Comparison of ENCODE assay signal across 14 cellular contexts in genomic region chr5:170280090-170280493, GRCh38. TPM values are rescaled to one million over a fixed set of nuclear protein-coding genes. Genes with fewer than 3 reads are reported as not detected.
DNase-seq lines count a peak whose midpoint lies in the region; ATAC-seq and TF ChIP-seq lines count a peak whose summit lies in the region.
"Had no signal": no experiment of that assay in that cellular context is flagged by ENCODE, and none has a peak within 500 bp of the region (broad histone marks: within the 10 kb centered on the region; RNA-seq: fewer than 3 reads in every experiment).

No MANE protein-coding gene starts in this region.

- H3K14ac ChIP-seq in mesenchymal stem cell (ENCODE audit: low read length in 2 of 2) = no peak overlapping the region

- H3K27me3 Mint-ChIP-seq in activated naive CD4-positive, alpha-beta T cell treated with anti-CD3 and anti-CD28 coated beads, Interleukin-2, amount 10 ng/mL, durations not matched to agents 7 days and 5 days = no peaks in the 10 kb centered on the region
- H3K27me3 Mint-ChIP-seq in activated naive CD8-positive, alpha-beta T cell = no peaks in the 10 kb centered on the region

- no peak overlapping the region for H2AFZ ChIP-seq in mesenchymal stem cell (ENCODE audit: low read depth, low read length)

- H2BK5ac ChIP-seq in mesenchymal stem cell (ENCODE audit: low read depth, low read length, poor library complexity, severe bottlenecking) = no peak overlapping the region

- H3K36me3 Mint-ChIP-seq in activated naive CD4-positive, alpha-beta T cell treated with anti-CD3 and anti-CD28 coated beads, Interleukin-2, amount 10 ng/mL, durations not matched to agents 7 days and 5 days = peaks cover 83% of the 10 kb centered on the region
- H3K36me3 Mint-ChIP-seq in activated naive CD8-positive, alpha-beta T cell = peaks cover 23% of the 10 kb centered on the region

- TF ChIP-seq POLR2A in upper lobe of left lung (IDR thresholded peaks at IDR 0.05) = no peak

- H3K4me1 ChIP-seq in mesenchymal stem cell (ENCODE audit: control insufficient read depth, insufficient read depth, low read depth, low read length) (peaks cover 3% of the 10 kb centered on the region), upper lobe of left lung (peaks cover 33 to 61% (median 51%) of the 10 kb centered on the region in 4 donors)

- H3K18ac ChIP-seq in mesenchymal stem cell (ENCODE audit: low read depth in 1 of 2, low read length in 2 of 2) = no peak overlapping the region

- no peak overlapping the region for H3K27ac ChIP-seq in mesenchymal stem cell (ENCODE audit: low read length, poor library complexity, severe bottlenecking)
- peak overlapping the region; percentile 59 to 77 (median 72) for H3K27ac ChIP-seq in upper lobe of left lung

- peaks cover 98% of the 10 kb centered on the region for H3K4me1 Mint-ChIP-seq in activated naive CD4-positive, alpha-beta T cell treated with anti-CD3 and anti-CD28 coated beads, Interleukin-2, amount 10 ng/mL, durations not matched to agents 7 days and 5 days
- peaks cover 93% of the 10 kb centered on the region for H3K4me1 Mint-ChIP-seq in activated naive CD8-positive, alpha-beta T cell (ENCODE audit: low read depth)

- H3K27me3 ChIP-seq in mesenchymal stem cell (ENCODE audit: control insufficient read depth in 1 of 2, insufficient read depth in 1 of 2, low read length in 2 of 2) (peaks cover 20 to 21% of the 10 kb centered on the region in 2 experiments), upper lobe of left lung (no peaks in the 10 kb centered on the region)

- no peak overlapping the region for H4K8ac ChIP-seq in mesenchymal stem cell (ENCODE audit: low read length)

- H4K91ac ChIP-seq in mesenchymal stem cell (ENCODE audit: low read length) = no peak overlapping the region

- no peak overlapping the region for H2BK12ac ChIP-seq in mesenchymal stem cell (ENCODE audit: low read length in 2 of 2)

- H2BK120ac ChIP-seq in mesenchymal stem cell (ENCODE audit: low read depth, low read length) = no peak overlapping the region

- no peak for DNase-seq in activated naive CD4-positive, alpha-beta T cell treated with anti-CD3 and anti-CD28 coated beads, Interleukin-2, amount 10 ng/mL, durations not matched to agents 7 days and 5 days
- DNase-seq in activated naive CD4-positive, alpha-beta T cell treated with anti-CD3 and anti-CD28 coated beads, Interleukin-2, amount 50 U/mL, for 16 hours = no peak
- DNase-seq in mesenchymal stem cell (no peak), upper lobe of left lung (no peak), NOMO-1 treated with DMSO at 0.1 percent for 48 hours (lab: John Stamatoyannopoulos, UW; ENCODE audit: unreplicated experiment) (no peak), NOMO-1 treated with dmso at 0.1 percent for 144 hours (lab: John Stamatoyannopoulos, UW; ENCODE audit: unreplicated experiment) (no peak)
- DNase-seq: activated CD4-positive, CD25-positive, alpha-beta regulatory T cell treated with anti-CD3 and anti-CD28 coated beads, Interleukin-2, amount 50 U/mL, for 72 hours; MG63; NCI-H524; posterior cingulate gyrus; SIG-M5 had no signal

- peak overlapping the region; percentile 18 for H2BK15ac ChIP-seq in mesenchymal stem cell (ENCODE audit: low read depth, poor library complexity, severe bottlenecking)

- no peaks in the 10 kb centered on the region for H3K79me1 ChIP-seq in mesenchymal stem cell (replicated peaks; ENCODE audit: low read length, poor library complexity, severe bottlenecking)

- H3K9me3 Mint-ChIP-seq in activated naive CD4-positive, alpha-beta T cell treated with anti-CD3 and anti-CD28 coated beads, Interleukin-2, amount 10 ng/mL, durations not matched to agents 7 days and 5 days = peaks cover 2% of the 10 kb centered on the region
- H3K9me3 Mint-ChIP-seq in activated naive CD8-positive, alpha-beta T cell (ENCODE audit: low read depth) = no peaks in the 10 kb centered on the region

- TF ChIP-seq EP300 in upper lobe of left lung (IDR thresholded peaks at IDR 0.05) = no peak

- WGBS in mesenchymal stem cell = 36% methylated on average over 6 of the region's 6 CpGs
- WGBS in upper lobe of left lung, 2 donors = 63 to 65% methylated on average over 6 of the region's 6 CpGs

- H3K4ac ChIP-seq in mesenchymal stem cell (ENCODE audit: low read depth in 1 of 2, low read length in 2 of 2) = no peak overlapping the region

- peak overlapping the region; percentile 97 for H3K27ac Mint-ChIP-seq in activated naive CD4-positive, alpha-beta T cell treated with anti-CD3 and anti-CD28 coated beads, Interleukin-2, amount 10 ng/mL, durations not matched to agents 7 days and 5 days
- peak overlapping the region; percentile 96 for H3K27ac Mint-ChIP-seq in activated naive CD8-positive, alpha-beta T cell

- H2AK5ac ChIP-seq in mesenchymal stem cell (ENCODE audit: low read length, severe bottlenecking) = no peak overlapping the region

- peak overlapping the region; percentile 66 for H3K4me3 Mint-ChIP-seq in activated naive CD4-positive, alpha-beta T cell treated with anti-CD3 and anti-CD28 coated beads, Interleukin-2, amount 10 ng/mL, durations not matched to agents 7 days and 5 days
- peak overlapping the region; percentile 83 for H3K4me3 Mint-ChIP-seq in activated naive CD8-positive, alpha-beta T cell

- peaks cover 16% of the 10 kb centered on the region for H3K9me3 ChIP-seq in mesenchymal stem cell (ENCODE audit: control insufficient read depth, low read length)
- H3K9me3 ChIP-seq in upper lobe of left lung = no peaks in the 10 kb centered on the region

- H3K9ac ChIP-seq in mesenchymal stem cell (ENCODE audit: low read length) = no peak overlapping the region

- H3K4me3 ChIP-seq in mesenchymal stem cell (ENCODE audit: insufficient read depth in 1 of 2, low read depth in 1 of 2, low read length in 2 of 2) (no peak overlapping the region), upper lobe of left lung (no peak overlapping the region)
- H3K4me3 ChIP-seq: MG63 had no signal

- H3K23ac ChIP-seq in mesenchymal stem cell (ENCODE audit: low read length in 2 of 2) = no peak overlapping the region

- H3K36me3 ChIP-seq in mesenchymal stem cell (ENCODE audit: control insufficient read depth in 1 of 2, insufficient read depth in 2 of 2, low read depth in 1 of 2, low read length in 2 of 2) (no peaks in the 10 kb centered on the region), upper lobe of left lung (peaks cover 0 to 10% (median 2%) of the 10 kb centered on the region in 4 donors)
- H3K36me3 ChIP-seq: MG63 had no signal

- peak in 1 of 6 experiments; percentile 9 for TF ChIP-seq CTCF in upper lobe of left lung (IDR thresholded peaks at IDR 0.05)

- H3K4me2 ChIP-seq in mesenchymal stem cell (ENCODE audit: low read length, poor library complexity, severe bottlenecking) = no peak overlapping the region

- peak in 1 of 2 donors; percentile 23 for ATAC-seq in upper lobe of left lung (ENCODE audit: low FRiP score in 2 of 2)
- ATAC-seq in HG03045 (IDR thresholded peaks at IDR 0.05; ENCODE audit: unreplicated experiment) = no peak

- CTCF ChIA-PET in activated naive CD4-positive, alpha-beta T cell treated with anti-CD3 and anti-CD28 coated beads, Interleukin-2, amount 10 ng/mL, durations not matched to agents 7 days and 5 days (lab: Charles Lee) = interaction anchor here (0.7 to 16.1 kb wide), 4 partner anchors 13 to 59 kb away, joined by 3 to 465 read pairs (median 16); partner anchors contain the start of gene LCP2

RNA-seq across cellular contexts. Expression of gene LCP2, which starts 17.5 kb away (rescaled TPM):
- polyA plus RNA-seq in mesenchymal stem cell (2013, experiment 1 of 2) = 0.10 TPM
- polyA plus RNA-seq in mesenchymal stem cell (2013, experiment 2 of 2) = 0.05 TPM
- total RNA-seq in upper lobe of left lung = 100 to 1,000 TPM in 1 of 6 donors, 10 to 100 TPM in 5; 43.0 to 148 (median 68.6) TPM

RNA-seq across cellular contexts. Expression of gene C5orf58, which starts 47.3 kb away (rescaled TPM):
- polyA plus RNA-seq in mesenchymal stem cell (2013, experiment 1 of 2) = not detected
- not detected for polyA plus RNA-seq in mesenchymal stem cell (2013, experiment 2 of 2)
- total RNA-seq in upper lobe of left lung = not detected
- total RNA-seq: kidney epithelial cell had no signal
